14 cellular contexts compared by ENCODE assay signal in genomic region chrX:13778916-13779315, GRCh38.
A peak's percentile ranks its signal among the peaks of the same experiment; 100 is the strongest.
DNase-seq lines count a peak whose midpoint lies in the region; ATAC-seq and TF ChIP-seq lines count a peak whose summit lies in the region.
"Had no signal": no experiment of that assay in that cellular context is flagged by ENCODE, and none has a peak within 500 bp of the region (broad histone marks: within the 10 kb centered on the region; RNA-seq: fewer than 3 reads in every experiment).

No MANE protein-coding gene starts in this region.

- DNase-seq in stimulated activated CD4-positive, alpha-beta T cell treated with anti-CD3 and anti-CD28 coated beads, Interleukin-1b, Interleukin-23, amount 100 ng/mL, for 48 hours, result peak; percentile 2
- no peak for DNase-seq in stimulated activated CD4-positive, alpha-beta T cell treated with anti-CD3 and anti-CD28 coated beads, Interleukin-2, amount 100 ng/mL, for 48 hours
- DNase-seq in NCI-H69 (lab: John Stamatoyannopoulos, UW) (peak; percentile 66), epithelial cell of esophagus (ENCODE audit: low read depth) (peak; percentile 30), stromal cell of bone marrow (ENCODE audit: low read depth) (peak; percentile 44), NCI-H1694 (lab: John Stamatoyannopoulos, UW) (no peak)
- DNase-seq: activated CD4-positive, alpha-beta T cell treated with anti-CD3 and anti-CD28 coated beads for 1 hour; amniotic stem cell; head of caudate nucleus; NCI-H1436 treated with DMSO at 0.1 percent for 48 hours; small intestine had no signal

- ATAC-seq in HG02763 (IDR thresholded peaks at IDR 0.05; ENCODE audit: unreplicated experiment), result no peak
- no peak for ATAC-seq in GM19397 (IDR thresholded peaks at IDR 0.05; ENCODE audit: unreplicated experiment)
- ATAC-seq: Panc1 had no signal

- no peak for TF ChIP-seq CTCF in epithelial cell of esophagus (IDR thresholded peaks at IDR 0.05; ENCODE audit: insufficient read depth, low read depth, low read length, missing control alignments)

- no peak overlapping the region for H3K4me3 ChIP-seq in epithelial cell of esophagus (ENCODE audit: low read length)

Comparison
In these comparisons a context has a peak if more than half of its experiments do, and no peak if none do; other contexts are left out.
1. DNase-seq: peak in stimulated activated CD4-positive, alpha-beta T cell treated with anti-CD3 and anti-CD28 coated beads, Interleukin-1b, Interleukin-23, amount 100 ng/mL, for 48 hours (single experiment), NCI-H69 (single experiment), epithelial cell of esophagus (single experiment) and stromal cell of bone marrow (single experiment); none in stimulated activated CD4-positive, alpha-beta T cell treated with anti-CD3 and anti-CD28 coated beads, Interleukin-2, amount 100 ng/mL, for 48 hours (0 of 2) and NCI-H1694 (single experiment).